ENCODE assay signal across 8 cellular contexts in genomic region chr1:206556748-206557635, GRCh38. TPM values are rescaled to one million over a fixed set of nuclear protein-coding genes. Genes with fewer than 3 reads are reported as not detected.
A peak's percentile ranks its signal among the peaks of the same experiment; 100 is the strongest.
DNase-seq lines count a peak whose midpoint lies in the region; ATAC-seq, FAIRE-seq and TF ChIP-seq lines count a peak whose summit lies in the region.

No MANE protein-coding gene starts in this region.

- ATAC-seq in HG02798 (IDR thresholded peaks at IDR 0.05; ENCODE audit: poor library complexity, unreplicated experiment) = peak; percentile 54

- peak overlapping the region; percentile 40 for H3K27ac ChIP-seq in layer of hippocampus (ENCODE audit: low read depth, low read length)

- peak; percentile 68 for DNase-seq in GM12892 (ENCODE audit: insufficient read length)
- DNase-seq in NCI-H2171 treated with DMSO at 0.1 percent for 48 hours (lab: John Stamatoyannopoulos, UW) = peak; percentile 60
- DNase-seq in activated CD4-positive, CD25-positive, alpha-beta regulatory T cell (lab: John Stamatoyannopoulos, UW) = peak; percentile 48 to 87 (median 70)
- peak; percentile 22 to 35 for DNase-seq in cardiac fibroblast (ENCODE audit: low read depth in 2 of 2)
- peak; percentile 61 to 89 (median 72) for DNase-seq in stimulated activated CD4-positive, alpha-beta T cell treated with anti-CD3 and anti-CD28 coated beads, Interleukin-1b, Interleukin-23, amount 100 ng/mL, for 24 hours (ENCODE audit: low read depth in 4 of 4, low spot score in 1 of 4)
- no peak for DNase-seq in foreskin melanocyte

- peak overlapping the region; percentile 48 to 50 for H3K4me3 ChIP-seq in cardiac fibroblast (replicated peaks in 1 of 2; ENCODE audit: low read depth in 2 of 2, low read length in 2 of 2)

- no peaks in the 10 kb centered on the region for H3K27me3 ChIP-seq in layer of hippocampus (ENCODE audit: control insufficient read depth, insufficient read depth, low read length)

- FAIRE-seq in GM12892 (lab: Jason Lieb, UNC) = peak; percentile 94

- no peak for TF ChIP-seq CTCF in cardiac fibroblast (IDR thresholded peaks at IDR 0.05; ENCODE audit: low read depth, low read length)

- TF ChIP-seq POLR2A in GM12892 (IDR thresholded peaks at IDR 0.05; ENCODE audit: low read depth, low read length) = peak; percentile 62; the same call in 1 of the 2 replicates

RNA-seq across cellular contexts. Expression of gene RASSF5, which starts 49.7 kb away (rescaled TPM):
- 43.0 TPM for polyA plus RNA-seq in GM12892 (2012; ENCODE audit: missing spikeins)

RNA-seq across cellular contexts. Expression of gene EIF2D, which starts 55.3 kb away (rescaled TPM):
- 81.9 TPM for polyA plus RNA-seq in GM12892 (2012; ENCODE audit: missing spikeins)
